In the genomic region with DNA sequence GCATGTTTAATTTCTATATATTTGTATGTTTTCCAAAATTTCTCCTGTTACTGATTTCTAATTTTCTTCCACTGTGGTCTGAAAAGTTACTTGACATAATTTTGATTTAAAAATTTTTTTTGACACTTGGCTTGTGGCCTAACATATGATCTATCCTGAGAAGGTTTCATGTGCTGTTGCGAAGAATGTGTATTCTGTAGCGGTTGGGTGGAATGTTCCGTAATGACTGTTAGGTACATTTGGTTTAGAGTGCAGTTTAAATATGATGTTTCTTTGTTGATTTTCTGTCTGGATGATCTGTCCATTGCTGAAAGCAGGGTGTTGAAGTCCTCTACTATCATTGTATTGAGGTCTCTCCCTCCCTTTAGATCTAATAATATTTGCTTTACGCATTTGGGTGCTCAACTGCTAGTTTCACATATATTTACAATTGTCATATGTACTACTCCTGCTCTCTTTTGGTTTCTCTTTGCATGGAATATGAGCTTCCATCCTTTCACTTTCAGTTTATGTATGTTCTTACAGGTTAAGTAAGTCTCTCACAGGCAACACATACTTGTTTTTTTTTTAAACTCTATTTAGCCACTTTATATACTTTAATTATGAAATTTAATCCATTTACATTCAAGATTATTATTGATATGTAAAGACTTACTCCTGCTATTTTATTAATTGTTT, we compare ENCODE assay signal across 27 cellular contexts. TPM values are rescaled to one million over a fixed set of nuclear protein-coding genes. Genes with fewer than 3 reads are reported as not detected.
A peak's percentile ranks its signal among the peaks of the same experiment; 100 is the strongest.
DNase-seq lines count a peak whose midpoint lies in the region; ATAC-seq and TF ChIP-seq lines count a peak whose summit lies in the region.
"Had no signal": no experiment of that assay in that cellular context is flagged by ENCODE, and none has a peak within 500 bp of the region (broad histone marks: within the 10 kb centered on the region; RNA-seq: fewer than 3 reads in every experiment).

No MANE protein-coding gene starts in this region.

- TF ChIP-seq CTCF in mucosa of descending colon (IDR thresholded peaks at IDR 0.05) (no peak), transverse colon (IDR thresholded peaks at IDR 0.05) (no peak), A673 (conservative IDR thresholded peaks at IDR 0.05; ENCODE audit: low read depth, low read length) (no peak)

- no peak for TF ChIP-seq EP300 in transverse colon (IDR thresholded peaks at IDR 0.05; ENCODE audit: low read depth)

- H3K4me1 ChIP-seq in mucosa of descending colon (ENCODE audit: low read depth) (no peaks in the 10 kb centered on the region), transverse colon (no peaks in the 10 kb centered on the region), A673 (ENCODE audit: insufficient read depth, low read length, poor library complexity, severe bottlenecking) (no peaks in the 10 kb centered on the region)
- H3K4me1 ChIP-seq: body of pancreas, esophagus squamous epithelium had no signal

- H3K4me1 Mint-ChIP-seq in activated CD4-positive, alpha-beta T cell treated with anti-CD3 and anti-CD28 coated beads, Interleukin-2, amount 10 ng/mL, durations not matched to agents 7 days and 5 days, result peaks cover 17% of the 10 kb centered on the region
- peaks cover 17% of the 10 kb centered on the region for H3K4me1 Mint-ChIP-seq in activated naive CD8-positive, alpha-beta T cell treated with anti-CD3 and anti-CD28 coated beads, Interleukin-2, amount 50 U/mL, for 24 hours
- H3K4me1 Mint-ChIP-seq: B cell; central memory CD8-positive, alpha-beta T cell; nephron progenitor cell had no signal

- peaks cover 5% of the 10 kb centered on the region for H3K36me3 Mint-ChIP-seq in activated CD4-positive, alpha-beta T cell treated with anti-CD3 and anti-CD28 coated beads, Interleukin-2, amount 10 ng/mL, durations not matched to agents 7 days and 5 days (ENCODE audit: low read depth)
- peaks cover 2% of the 10 kb centered on the region for H3K36me3 Mint-ChIP-seq in activated naive CD8-positive, alpha-beta T cell treated with anti-CD3 and anti-CD28 coated beads, Interleukin-2, amount 50 U/mL, for 24 hours (ENCODE audit: low read depth)

- BruUV-seq in A673 (replicated peaks; lab: Mats Ljungman, UMichigan), result no TSS peak

- H3K9me3 ChIP-seq in mucosa of descending colon (peaks cover 10% of the 10 kb centered on the region), transverse colon (peaks cover 0 to 9% of the 10 kb centered on the region in 2 donors), A673 (ENCODE audit: low read depth, low read length, poor library complexity, severe bottlenecking) (peaks cover 5% of the 10 kb centered on the region)
- H3K9me3 ChIP-seq: body of pancreas, ovary had no signal

- peaks cover 18% of the 10 kb centered on the region for H3K9me3 Mint-ChIP-seq in activated CD4-positive, alpha-beta T cell treated with anti-CD3 and anti-CD28 coated beads, Interleukin-2, amount 10 ng/mL, durations not matched to agents 7 days and 5 days
- H3K9me3 Mint-ChIP-seq in activated naive CD8-positive, alpha-beta T cell treated with anti-CD3 and anti-CD28 coated beads, Interleukin-2, amount 50 U/mL, for 24 hours, result peaks cover 11% of the 10 kb centered on the region

- peaks cover 12% of the 10 kb centered on the region for H3K27me3 Mint-ChIP-seq in activated CD4-positive, alpha-beta T cell treated with anti-CD3 and anti-CD28 coated beads, Interleukin-2, amount 10 ng/mL, durations not matched to agents 7 days and 5 days
- no peaks in the 10 kb centered on the region for H3K27me3 Mint-ChIP-seq in activated naive CD8-positive, alpha-beta T cell treated with anti-CD3 and anti-CD28 coated beads, Interleukin-2, amount 50 U/mL, for 24 hours

- POLR2A ChIA-PET in activated CD4-positive, alpha-beta T cell treated with anti-CD3 and anti-CD28 coated beads, Interleukin-2, amount 10 ng/mL, durations not matched to agents 7 days and 5 days (lab: Charles Lee), result interaction anchor here (0.7 kb wide), 1 partner anchor 111 kb away, joined by 3 read pairs; no protein-coding TSS in a partner anchor
- POLR2A ChIA-PET in A673 (lab: Charles Lee; ENCODE audit: low non-redundant PET), result no interaction called here

- in situ Hi-C loops in transverse colon (cut with MboI; ENCODE audit: low pct_ligation_motif_present in 1 of 4, low pct_unique_long_range_greater_than_20kb in 1 of 4, low sequenced_read_pairs in 3 of 4), result no loop called here

- 92 to 93% methylated on average over 4 of the region's 4 CpGs for WGBS in transverse colon (ENCODE audit: low coverage in 1 of 2), 2 donors

- no peak overlapping the region for H3K27ac Mint-ChIP-seq in activated CD4-positive, alpha-beta T cell treated with anti-CD3 and anti-CD28 coated beads, Interleukin-2, amount 10 ng/mL, durations not matched to agents 7 days and 5 days
- no peak overlapping the region for H3K27ac Mint-ChIP-seq in activated naive CD8-positive, alpha-beta T cell treated with anti-CD3 and anti-CD28 coated beads, Interleukin-2, amount 50 U/mL, for 24 hours
- H3K27ac Mint-ChIP-seq: B cell, nephron progenitor cell had no signal

- H3K4me3 ChIP-seq in mucosa of descending colon (no peak overlapping the region), transverse colon (no peak overlapping the region), A673 (ENCODE audit: low read depth, low read length, poor library complexity, severe bottlenecking) (no peak overlapping the region)
- H3K4me3 ChIP-seq: body of pancreas, esophagus squamous epithelium, ovary had no signal

- H3K36me3 ChIP-seq in mucosa of descending colon (ENCODE audit: low read depth) (no peaks in the 10 kb centered on the region), transverse colon (no peaks in the 10 kb centered on the region), A673 (ENCODE audit: insufficient read depth, low read length, poor library complexity, severe bottlenecking) (no peaks in the 10 kb centered on the region)
- H3K36me3 ChIP-seq: esophagus squamous epithelium, ovary had no signal

- no peak for DNase-seq in activated CD4-positive, alpha-beta T cell treated with anti-CD3 and anti-CD28 coated beads, Interleukin-2, amount 10 ng/mL, durations not matched to agents 7 days and 5 days
- no peak for DNase-seq in activated CD4-positive, alpha-beta T cell treated with anti-CD3 and anti-CD28 coated beads, Interleukin-2, amount 50 U/mL, for 48 hours
- DNase-seq in H4 (ENCODE audit: low spot score), result peak; percentile 20
- DNase-seq in activated naive CD8-positive, alpha-beta T cell treated with anti-CD3 and anti-CD28 coated beads, Interleukin-2, amount 50 U/mL, for 24 hours, result no peak
- no peak for DNase-seq in mucosa of descending colon
- DNase-seq in transverse colon, result no peak
- DNase-seq in A673 (ENCODE audit: low spot score), result no peak
- DNase-seq: activated naive CD4-positive, alpha-beta T cell; activated T-cell treated with anti-CD3 and anti-CD28 coated beads, Interleukin-2, amount 50 U/mL, for 48 hours; body of pancreas; dermis blood vessel endothelial cell; DMS 273 treated with DMSO at 0.1 percent for 48 hours; esophagus squamous epithelium; foreskin melanocyte; Karpas-422; NCI-H146; NCI-H2171; nephron progenitor cell; ovary; stimulated activated CD4-positive, alpha-beta T cell treated with anti-CD3 and anti-CD28 coated beads, Interleukin-15, amount 100 ng/mL, for 24 hours; stimulated activated CD4-positive, alpha-beta T cell treated with anti-CD3 and anti-CD28 coated beads, Interleukin-4, amount 100 ng/mL, for 4 hours; trophoblast cell had no signal

- CTCF ChIA-PET in activated CD4-positive, alpha-beta T cell treated with anti-CD3 and anti-CD28 coated beads, Interleukin-2, amount 10 ng/mL, durations not matched to agents 7 days and 5 days (lab: Charles Lee), result no interaction called here
- CTCF ChIA-PET in A673 (lab: Charles Lee), result no interaction called here

- no peak for TF ChIP-seq POLR2A in transverse colon (IDR thresholded peaks at IDR 0.05)

- peak; percentile 28 for ATAC-seq in activated naive CD8-positive, alpha-beta T cell treated with anti-CD3 and anti-CD28 coated beads, Interleukin-2, amount 50 U/mL, for 24 hours
- ATAC-seq in mucosa of descending colon (peak; percentile 67), esophagus mucosa (no peak)
- ATAC-seq: body of pancreas, HCT116 had no signal

- peak overlapping the region; percentile 8 for H3K4me3 Mint-ChIP-seq in activated CD4-positive, alpha-beta T cell treated with anti-CD3 and anti-CD28 coated beads, Interleukin-2, amount 10 ng/mL, durations not matched to agents 7 days and 5 days
- H3K4me3 Mint-ChIP-seq in activated naive CD8-positive, alpha-beta T cell treated with anti-CD3 and anti-CD28 coated beads, Interleukin-2, amount 50 U/mL, for 24 hours, result no peak overlapping the region
- H3K4me3 Mint-ChIP-seq: B cell; central memory CD8-positive, alpha-beta T cell; nephron progenitor cell had no signal

- H3K27me3 ChIP-seq in transverse colon (no peaks in the 10 kb centered on the region), A673 (replicated peaks; ENCODE audit: insufficient read depth, low read depth, low read length, poor library complexity) (no peaks in the 10 kb centered on the region)
- H3K27me3 ChIP-seq: body of pancreas, esophagus squamous epithelium, ovary had no signal

- intact Hi-C loops in mucosa of descending colon (cut with DNase I, micrococcal nuclease) (no loop called here), transverse colon (cut with DNase I; ENCODE audit: low total_unique reads) (no loop called here), A673 (cut with micrococcal nuclease; ENCODE audit: unreplicated experiment) (no loop called here)

- H3K27ac ChIP-seq in transverse colon (no peak overlapping the region), A673 (ENCODE audit: low read depth, low read length, poor library complexity, severe bottlenecking) (no peak overlapping the region)
- H3K27ac ChIP-seq: body of pancreas, esophagus squamous epithelium, ovary had no signal

RNA-seq across cellular contexts. Expression of gene EDN1, which starts 19.5 kb away (rescaled TPM):
- under 1 TPM in 1 of 2 experiments, not detected in 1; 0.10 TPM for total RNA-seq in activated CD4-positive, alpha-beta T cell treated with anti-CD3 and anti-CD28 coated beads, Interleukin-2, amount 10 ng/mL, durations not matched to agents 7 days and 5 days
- 3.5 and 6.7 TPM in 2 replicates for total RNA-seq in H4 (2014; rRNA removed; shearing (Covaris generic))
- total RNA-seq in mucosa of descending colon, result 10 to 100 TPM in 2 of 3 donors, 1 to 10 TPM in 1; 8.4 to 26.5 (median 14.0) TPM
- total RNA-seq in esophagus mucosa, result 0.76 TPM
- total RNA-seq in transverse colon, result 10 to 100 TPM in 2 of 4 donors, 1 to 10 TPM in 2; 3.6 to 23.2 (median 14.2) TPM
- total RNA-seq in A673 (2021), result not detected in 2 replicates
- total RNA-seq: OCI-LY7 had no signal
